Comparison of ENCODE assay signal across 21 cellular contexts in the genomic region with DNA sequence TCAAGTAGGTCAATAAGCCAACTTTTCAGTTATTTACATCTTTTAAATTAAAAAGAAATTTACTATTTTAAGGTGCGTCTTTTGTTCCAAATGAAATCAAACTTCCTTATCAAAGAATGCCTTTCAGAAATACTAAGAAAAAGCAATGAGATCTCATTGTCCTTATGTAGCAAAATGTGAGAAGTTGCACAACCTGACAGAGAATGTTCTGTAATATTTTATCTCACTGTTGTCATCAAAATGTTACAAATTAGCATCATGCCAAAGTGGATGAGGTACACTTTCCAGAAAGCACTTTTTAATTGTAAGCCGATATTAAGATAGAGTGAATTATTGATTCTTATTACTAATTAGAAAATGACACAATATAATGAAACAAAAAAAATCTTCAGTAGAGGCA. TPM values are rescaled to one million over a fixed set of nuclear protein-coding genes. Genes with fewer than 3 reads are reported as not detected.
A peak's percentile ranks its signal among the peaks of the same experiment; 100 is the strongest.
DNase-seq lines count a peak whose midpoint lies in the region; ATAC-seq and TF ChIP-seq lines count a peak whose summit lies in the region.
"Had no signal": no experiment of that assay in that cellular context is flagged by ENCODE, and none has a peak within 500 bp of the region (broad histone marks: within the 10 kb centered on the region; RNA-seq: fewer than 3 reads in every experiment).

No MANE protein-coding gene starts in this region.

- WGBS in SK-N-SH (ENCODE audit: low lambda C conversion rate): 84% methylated on average over 2 of the region's 2 CpGs
- WGBS in esophagus muscularis mucosa: 72% methylated on average over 2 of the region's 2 CpGs

- POLR2A ChIA-PET in SK-N-SH (lab: Yijun Ruan, JAX): no interaction called here

- no peak overlapping the region for H3K4me3 Mint-ChIP-seq in activated naive CD4-positive, alpha-beta T cell treated with anti-CD3 and anti-CD28 coated beads for 36 hours
- H3K4me3 Mint-ChIP-seq in stimulated activated memory B cell treated with anti-CD40 and anti-IgM and Interleukin-4, amounts not matched to agents 10 μg/mL and 1 μg/mL and 100 μg/mL, for 72 hours: no peak overlapping the region
- H3K4me3 Mint-ChIP-seq: activated CD4-positive, alpha-beta T cell treated with anti-CD3 and anti-CD28 coated beads, Interleukin-2, amount 10 ng/mL, durations not matched to agents 7 days and 5 days; activated naive CD4-positive, alpha-beta T cell treated with anti-CD3 and anti-CD28 coated beads, Interleukin-2, amount 10 ng/mL, durations not matched to agents 7 days and 5 days had no signal

- no peaks in the 10 kb centered on the region for H3K79me2 ChIP-seq in SK-N-SH (ENCODE audit: insufficient read depth)

- intact Hi-C loops in esophagus muscularis mucosa (cut with DNase I) (no loop called here), lower lobe of right lung (cut with DNase I) (no loop called here)
- intact Hi-C loops in activated naive CD4-positive, alpha-beta T cell treated with anti-CD3 and anti-CD28 coated beads for 36 hours (cut with micrococcal nuclease): no loop called here

- TF ChIP-seq RAD21 in SK-N-SH (IDR thresholded peaks at IDR 0.05; ENCODE audit: low read length): no peak

- H4K20me1 ChIP-seq in SK-N-SH (ENCODE audit: insufficient read depth): no peaks in the 10 kb centered on the region

- peak overlapping the region; percentile 49 for H3K4me2 ChIP-seq in SK-N-SH

- H3K9me2 ChIP-seq in SK-N-SH: no peaks in the 10 kb centered on the region

- H3K27ac Mint-ChIP-seq in activated naive CD4-positive, alpha-beta T cell treated with anti-CD3 and anti-CD28 coated beads for 36 hours: no peak overlapping the region
- no peak overlapping the region for H3K27ac Mint-ChIP-seq in stimulated activated memory B cell treated with anti-CD40 and anti-IgM and Interleukin-4, amounts not matched to agents 10 μg/mL and 1 μg/mL and 100 μg/mL, for 72 hours
- H3K27ac Mint-ChIP-seq: activated CD4-positive, alpha-beta T cell treated with anti-CD3 and anti-CD28 coated beads, Interleukin-2, amount 10 ng/mL, durations not matched to agents 7 days and 5 days; activated naive CD4-positive, alpha-beta T cell treated with anti-CD3 and anti-CD28 coated beads, Interleukin-2, amount 10 ng/mL, durations not matched to agents 7 days and 5 days; nephron had no signal

- H3K27me3 ChIP-seq in SK-N-SH (ENCODE audit: insufficient read depth) (no peaks in the 10 kb centered on the region), esophagus muscularis mucosa (no peaks in the 10 kb centered on the region), lower lobe of right lung (ENCODE audit: low read depth) (no peaks in the 10 kb centered on the region)
- H3K27me3 ChIP-seq: gastrocnemius medialis had no signal

- H3K9me3 Mint-ChIP-seq in activated naive CD4-positive, alpha-beta T cell treated with anti-CD3 and anti-CD28 coated beads for 36 hours: peaks cover 7% of the 10 kb centered on the region
- H3K9me3 Mint-ChIP-seq in stimulated activated memory B cell treated with anti-CD40 and anti-IgM and Interleukin-4, amounts not matched to agents 10 μg/mL and 1 μg/mL and 100 μg/mL, for 72 hours: peaks cover 8% of the 10 kb centered on the region
- H3K9me3 Mint-ChIP-seq: activated naive CD4-positive, alpha-beta T cell treated with anti-CD3 and anti-CD28 coated beads, Interleukin-2, amount 10 ng/mL, durations not matched to agents 7 days and 5 days had no signal

- TF ChIP-seq EP300 in SK-N-SH (IDR thresholded peaks at IDR 0.05; ENCODE audit: borderline replicate concordance in 1 of 2, low read depth in 1 of 2, low read length in 1 of 2): no peak
- no peak for TF ChIP-seq EP300 in esophagus muscularis mucosa (IDR thresholded peaks at IDR 0.05)

- H3K36me3 Mint-ChIP-seq in activated naive CD4-positive, alpha-beta T cell treated with anti-CD3 and anti-CD28 coated beads for 36 hours (ENCODE audit: low read depth): no peaks in the 10 kb centered on the region
- H3K36me3 Mint-ChIP-seq in stimulated activated memory B cell treated with anti-CD40 and anti-IgM and Interleukin-4, amounts not matched to agents 10 μg/mL and 1 μg/mL and 100 μg/mL, for 72 hours: no peaks in the 10 kb centered on the region
- H3K36me3 Mint-ChIP-seq: activated naive CD4-positive, alpha-beta T cell treated with anti-CD3 and anti-CD28 coated beads, Interleukin-2, amount 10 ng/mL, durations not matched to agents 7 days and 5 days had no signal

- H3K4me1 Mint-ChIP-seq in activated naive CD4-positive, alpha-beta T cell treated with anti-CD3 and anti-CD28 coated beads for 36 hours (ENCODE audit: low read depth): no peaks in the 10 kb centered on the region
- H3K4me1 Mint-ChIP-seq in stimulated activated memory B cell treated with anti-CD40 and anti-IgM and Interleukin-4, amounts not matched to agents 10 μg/mL and 1 μg/mL and 100 μg/mL, for 72 hours: no peaks in the 10 kb centered on the region
- H3K4me1 Mint-ChIP-seq: activated CD4-positive, alpha-beta T cell treated with anti-CD3 and anti-CD28 coated beads, Interleukin-2, amount 10 ng/mL, durations not matched to agents 7 days and 5 days; activated naive CD4-positive, alpha-beta T cell treated with anti-CD3 and anti-CD28 coated beads, Interleukin-2, amount 10 ng/mL, durations not matched to agents 7 days and 5 days; nephron had no signal

- H3K36me3 ChIP-seq in SK-N-SH (replicated peaks in 1 of 2; ENCODE audit: control insufficient read depth in 1 of 2, insufficient read depth in 2 of 2, low read length in 1 of 2) (no peaks in the 10 kb centered on the region), esophagus muscularis mucosa (no peaks in the 10 kb centered on the region), lower lobe of right lung (no peaks in the 10 kb centered on the region)
- H3K36me3 ChIP-seq: gastrocnemius medialis had no signal

- H3K27ac ChIP-seq in SK-N-SH (ENCODE audit: low read depth in 2 of 2, low read length in 1 of 2) (no peak overlapping the region), esophagus muscularis mucosa (replicated peaks in 1 of 4) (peak overlapping the region in 1 of 4 donors; percentile 43), lower lobe of right lung (no peak overlapping the region)
- H3K27ac ChIP-seq: gastrocnemius medialis, HL-60 had no signal

- TF ChIP-seq POLR2A in esophagus muscularis mucosa (IDR thresholded peaks at IDR 0.05; ENCODE audit: low read depth): no peak

- H3F3A ChIP-seq in SK-N-SH (replicated peaks; ENCODE audit: insufficient read depth): no peaks in the 10 kb centered on the region

- H2AFZ ChIP-seq in SK-N-SH (ENCODE audit: low read depth): peak overlapping the region; percentile 81

- no peak for ATAC-seq in lower lobe of right lung
- ATAC-seq in GM21786 (IDR thresholded peaks at IDR 0.05; ENCODE audit: unreplicated experiment): no peak
- ATAC-seq in stimulated activated memory B cell treated with anti-CD40 and anti-IgM and Interleukin-4, amounts not matched to agents 10 μg/mL and 1 μg/mL and 100 μg/mL, for 72 hours: no peak

- DNase-seq in Ammon's horn (ENCODE audit: low spot score) (peak; percentile 7), SK-N-SH (no peak), esophagus muscularis mucosa (ENCODE audit: extremely low spot score) (no peak), lower lobe of right lung (no peak), SK-N-DZ (ENCODE audit: low spot score) (no peak)
- no peak for DNase-seq in activated naive CD4-positive, alpha-beta T cell treated with anti-CD3 and anti-CD28 coated beads for 36 hours
- DNase-seq: activated CD4-positive, alpha-beta T cell treated with anti-CD3 and anti-CD28 coated beads, Interleukin-2, amount 10 ng/mL, durations not matched to agents 7 days and 5 days; activated naive CD4-positive, alpha-beta T cell treated with anti-CD3 and anti-CD28 coated beads, Interleukin-2, amount 10 ng/mL, durations not matched to agents 7 days and 5 days; effector memory CD4-positive, alpha-beta T cell; gastrocnemius medialis; Karpas-422; NCI-H1417 treated with DMSO at 0.1 percent for 48 hours; retina; SHP77 treated with DMSO at 0.1 percent for 48 hours; stimulated activated CD4-positive, alpha-beta T cell treated with anti-CD3 and anti-CD28 coated beads, Interleukin-2, amount 100 ng/mL, for 24 hours; substantia nigra had no signal

- no peak for TF ChIP-seq CTCF in SK-N-SH (IDR thresholded peaks at IDR 0.05)
- no peak for TF ChIP-seq CTCF in esophagus muscularis mucosa (IDR thresholded peaks at IDR 0.05)
- no peak for TF ChIP-seq CTCF in lower lobe of right lung (IDR thresholded peaks at IDR 0.05)

- peak overlapping the region; percentile 50 to 57; a peak in 2 of 4 replicates for H3K4me3 ChIP-seq in SK-N-SH (ENCODE audit: low read depth in 2 of 2, low read length in 1 of 2)
- peak overlapping the region; percentile 36 to 48 (median 44) for H3K4me3 ChIP-seq in esophagus muscularis mucosa
- H3K4me3 ChIP-seq in lower lobe of right lung: peak overlapping the region; percentile 23

- 0 out of 2 replicates have a peak, but pooled peaks cover 4% of the 10 kb centered on the region for H3K9me3 ChIP-seq in SK-N-SH
- peaks cover 0 to 6% (median 0%) of the 10 kb centered on the region in 4 donors for H3K9me3 ChIP-seq in esophagus muscularis mucosa
- peaks cover under 1% of the 10 kb centered on the region for H3K9me3 ChIP-seq in lower lobe of right lung
- H3K9me3 ChIP-seq: gastrocnemius medialis had no signal

- no peaks in the 10 kb centered on the region; a peak in 1 of 4 replicates for H3K4me1 ChIP-seq in SK-N-SH (ENCODE audit: control insufficient read depth in 1 of 2, insufficient read depth in 2 of 2, low read depth in 1 of 2, low read length in 1 of 2)
- H3K4me1 ChIP-seq in esophagus muscularis mucosa: peaks cover 0 to 16% (median 11%) of the 10 kb centered on the region in 4 donors
- peaks cover 5% of the 10 kb centered on the region for H3K4me1 ChIP-seq in lower lobe of right lung
- H3K4me1 ChIP-seq: gastrocnemius medialis had no signal

- H3K27me3 Mint-ChIP-seq in activated naive CD4-positive, alpha-beta T cell treated with anti-CD3 and anti-CD28 coated beads for 36 hours (ENCODE audit: low read depth): no peaks in the 10 kb centered on the region
- H3K27me3 Mint-ChIP-seq in stimulated activated memory B cell treated with anti-CD40 and anti-IgM and Interleukin-4, amounts not matched to agents 10 μg/mL and 1 μg/mL and 100 μg/mL, for 72 hours: no peaks in the 10 kb centered on the region
- H3K27me3 Mint-ChIP-seq: activated CD4-positive, alpha-beta T cell treated with anti-CD3 and anti-CD28 coated beads, Interleukin-2, amount 10 ng/mL, durations not matched to agents 7 days and 5 days; activated naive CD4-positive, alpha-beta T cell treated with anti-CD3 and anti-CD28 coated beads, Interleukin-2, amount 10 ng/mL, durations not matched to agents 7 days and 5 days; brain had no signal

- H3K9ac ChIP-seq in SK-N-SH: no peak overlapping the region; the same call in 1 of the 2 replicates

- CTCF ChIA-PET in SK-N-SH (lab: Yijun Ruan, JAX): no interaction called here
- CTCF ChIA-PET in activated naive CD4-positive, alpha-beta T cell treated with anti-CD3 and anti-CD28 coated beads for 36 hours (lab: Charles Lee): no interaction called here

RNA-seq across cellular contexts. Expression of a gene that starts 50.4 kb away (rescaled TPM):
- polyA plus RNA-seq in SK-N-SH (2012; rRNA removed): 0.56 and 0.99 TPM in 2 replicates
- polyA plus RNA-seq in SK-N-SH (2012; cell fraction: cytosol; rRNA removed): 0.77 and 0.85 TPM in 2 replicates
- 0.93 and 1.9 TPM in 2 replicates for polyA plus RNA-seq in SK-N-SH (2012; cell fraction: nucleus; rRNA removed)
- 10 to 100 TPM in 1 of 4 donors, 1 to 10 TPM in 3; 6.5 to 16.6 (median 8.0) TPM for total RNA-seq in esophagus muscularis mucosa
- total RNA-seq in lower lobe of right lung: 3.7 TPM
- not detected for total RNA-seq in activated naive CD4-positive, alpha-beta T cell treated with anti-CD3 and anti-CD28 coated beads for 36 hours
- polyA plus RNA-seq in SK-N-DZ (2014; cell fraction: cytosol; rRNA removed): 7.4 and 9.0 TPM in 2 replicates
- 27.3 and 28.7 TPM in 2 replicates for polyA plus RNA-seq in SK-N-DZ (2014; cell fraction: nucleus; rRNA removed)
- total RNA-seq: activated CD4-positive, alpha-beta T cell treated with anti-CD3 and anti-CD28 coated beads, Interleukin-2, amount 10 ng/mL, durations not matched to agents 7 days and 5 days had no signal
